In genomic region chr18:2958819-2959298, GRCh38 we compare ENCODE assay signal across 9 cellular contexts. TPM values are rescaled to one million over a fixed set of nuclear protein-coding genes. Genes with fewer than 3 reads are reported as not detected.
A peak's percentile ranks its signal among the peaks of the same experiment; 100 is the strongest.
DNase-seq lines count a peak whose midpoint lies in the region; ATAC-seq, FAIRE-seq and TF ChIP-seq lines count a peak whose summit lies in the region.
"Had no signal": no experiment of that assay in that cellular context is flagged by ENCODE, and none has a peak within 500 bp of the region (broad histone marks: within the 10 kb centered on the region; RNA-seq: fewer than 3 reads in every experiment).

No MANE protein-coding gene starts in this region.

- H3K9ac ChIP-seq in endodermal cell (ENCODE audit: extremely low read depth, low read length, poor library complexity, severe bottlenecking) = no peak overlapping the region

- H3K36me3 Mint-ChIP-seq in endodermal cell (ENCODE audit: low read depth) = peaks cover 33% of the 10 kb centered on the region

- TF ChIP-seq CTCF in D721Med (IDR thresholded peaks at IDR 0.05; ENCODE audit: insufficient read depth, missing control alignments) = no peak
- TF ChIP-seq CTCF in esophagus squamous epithelium (IDR thresholded peaks at IDR 0.05) = no peak
- TF ChIP-seq CTCF in endodermal cell (conservative IDR thresholded peaks at IDR 0.05) = no peak

- no peaks in the 10 kb centered on the region for H3K4me1 Mint-ChIP-seq in endodermal cell

- H3K9me3 ChIP-seq in esophagus squamous epithelium (no peaks in the 10 kb centered on the region), endodermal cell (ENCODE audit: control insufficient read depth, low read length) (no peaks in the 10 kb centered on the region)

- no peaks in the 10 kb centered on the region for H3K9me3 Mint-ChIP-seq in endodermal cell

- ATAC-seq in GM21447 (IDR thresholded peaks at IDR 0.05; ENCODE audit: unreplicated experiment) = peak; percentile 54

- H3K27ac ChIP-seq in esophagus squamous epithelium (peak overlapping the region in 3 of 4 donors; percentile 43 to 75 (median 73)), temporal lobe (ENCODE audit: low read depth, low read length) (peak overlapping the region; percentile 33), endodermal cell (ENCODE audit: low read depth, low read length) (no peak overlapping the region)

- no peak for TF ChIP-seq POLR2A in esophagus squamous epithelium (IDR thresholded peaks at IDR 0.05)

- peak; percentile 60 for FAIRE-seq in D721Med (lab: Jason Lieb, UNC)
- FAIRE-seq: endometrium had no signal

- H3K27me3 ChIP-seq in esophagus squamous epithelium (no peaks in the 10 kb centered on the region), endodermal cell (ENCODE audit: control insufficient read depth, insufficient read depth, low read length, poor library complexity, severe bottlenecking) (no peaks in the 10 kb centered on the region)

- no peak overlapping the region for H3K27ac Mint-ChIP-seq in endodermal cell

- no peaks in the 10 kb centered on the region for H3K27me3 Mint-ChIP-seq in endodermal cell (ENCODE audit: insufficient read depth)

- H3K36me3 ChIP-seq in esophagus squamous epithelium (peaks cover 0 to 13% (median 0%) of the 10 kb centered on the region in 3 donors), endodermal cell (ENCODE audit: control insufficient read depth, insufficient read depth, low read length) (peaks cover 20% of the 10 kb centered on the region)

- no peak overlapping the region for H3K4me3 Mint-ChIP-seq in endodermal cell

- intact Hi-C loops in esophagus squamous epithelium (cut with DNase I) = no loop called here

- H3K4me1 ChIP-seq in esophagus squamous epithelium = peaks cover 8 to 51% (median 29%) of the 10 kb centered on the region in 3 donors
- no peaks in the 10 kb centered on the region for H3K4me1 ChIP-seq in endodermal cell (ENCODE audit: control insufficient read depth, insufficient read depth, low read length)

- DNase-seq in D721Med (ENCODE audit: insufficient read length, low spot score) = no peak
- DNase-seq in MV-4-11 (lab: John Stamatoyannopoulos, UW) = peak; percentile 90
- no peak for DNase-seq in esophagus squamous epithelium (lab: John Stamatoyannopoulos, UW)
- no peak for DNase-seq in endodermal cell
- no peak for DNase-seq in NCI-H526 (lab: John Stamatoyannopoulos, UW)
- no peak for DNase-seq in DMS53 treated with DMSO at 0.1 percent for 48 hours (lab: John Stamatoyannopoulos, UW; ENCODE audit: unreplicated experiment)

- no peak overlapping the region for H3K4me3 ChIP-seq in esophagus squamous epithelium
- no peak overlapping the region for H3K4me3 ChIP-seq in endodermal cell (ENCODE audit: low read length)

RNA-seq across cellular contexts. Expression of gene LPIN2, which starts 54.1 kb away (rescaled TPM):
- 10 to 100 TPM in 2 of 4 donors, 1 to 10 TPM in 2; 7.2 to 17.9 (median 12.6) TPM for total RNA-seq in esophagus squamous epithelium
- total RNA-seq in temporal lobe = 40.1 TPM
- 10 to 100 TPM; 22.9 to 31.8 TPM for total RNA-seq in endodermal cell
- polyA plus RNA-seq in endodermal cell (2013, experiment 1 of 2) = 22.0 TPM
- 24.4 TPM for polyA plus RNA-seq in endodermal cell (2013, experiment 2 of 2)
